Comparison of ENCODE assay signal across 36 cellular contexts in the genomic region with DNA sequence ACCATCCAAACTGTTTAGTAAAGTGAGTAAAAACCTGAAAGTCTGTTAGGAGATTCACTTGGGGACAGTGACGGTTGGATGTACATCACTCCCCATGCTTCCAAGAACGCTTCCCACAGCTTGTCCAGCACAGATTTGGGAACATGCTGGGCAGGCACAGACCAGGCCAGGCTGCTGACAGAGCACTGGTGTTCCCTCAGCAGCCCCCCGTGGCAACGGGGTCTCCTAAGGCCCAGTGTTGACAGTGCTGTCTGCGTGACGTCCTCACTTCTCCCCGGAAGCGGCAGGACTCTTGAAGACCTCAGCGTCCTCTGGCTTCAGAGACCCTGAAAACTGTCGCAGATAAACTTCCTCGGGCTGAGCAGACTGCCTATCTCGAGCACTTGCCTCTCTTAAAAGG.
"Had no signal": no experiment of that assay in that cellular context is flagged by ENCODE, and none has a peak within 500 bp of the region (broad histone marks: within the 10 kb centered on the region; RNA-seq: fewer than 3 reads in every experiment).

No MANE protein-coding gene starts in this region.

- ATAC-seq: activated CD4-positive, CD25-positive, alpha-beta regulatory T cell treated with anti-CD3 and anti-CD28 coated beads, Interleukin-2, amount 50 U/mL, for 24 hours; activated CD8-positive, alpha-beta T cell treated with anti-CD3 and anti-CD28 coated beads for 36 hours; activated naive CD8-positive, alpha-beta T cell treated with anti-CD3 and anti-CD28 coated beads, Interleukin-2, amount 50 U/mL, for 24 hours; body of pancreas; esophagus mucosa; foreskin keratinocyte; gastrocnemius medialis; heart left ventricle; T-helper 17 cell had no signal

- H3K9me3 Mint-ChIP-seq: activated B cell treated with CpG ODN at 0.5 μM for 24 hours; activated CD8-positive, alpha-beta T cell treated with anti-CD3 and anti-CD28 coated beads for 36 hours; activated naive CD4-positive, alpha-beta T cell treated with anti-CD3 and anti-CD28 coated beads for 36 hours; activated naive CD4-positive, alpha-beta T cell treated with anti-CD3 and anti-CD28 coated beads, Interleukin-2, amount 50 U/mL, for 24 hours; activated naive CD8-positive, alpha-beta T cell treated with anti-CD3 and anti-CD28 coated beads for 36 hours; activated naive CD8-positive, alpha-beta T cell treated with anti-CD3 and anti-CD28 coated beads, Interleukin-2, amount 50 U/mL, for 24 hours; activated T-helper 1 cell treated with anti-CD3 and anti-CD28 coated beads, Interleukin-12 subunit alpha, Interleukin-12 subunit beta, Interleukin-2, Interleukin-4 antibody, amounts not matched to agents 30 ng/mL and 10 ng/mL and 1 ng/mL, durations not matched to agents 14 hours and 24 hours and 36 hours; activated T-helper 2 cell treated with anti-CD3 and anti-CD28 coated beads, Interferon-gamma antibody, Interleukin-2, Interleukin-4, amounts not matched to agents 10 μg/mL and 5 μg/mL and 100 μg/mL, durations not matched to agents 14 hours and 24 hours and 36 hours; central memory CD8-positive, alpha-beta T cell; dendritic cell treated with granulocyte-macrophage colony-stimulating factor and Interleukin-4, amounts not matched to agents 40 ng/mL and 50 ng/mL, for 4 days; T-helper 2 cell treated with Interferon-gamma antibody and Interleukin-4, amounts not matched to agents 5 μg/mL and 100 μg/mL, for 36 hours had no signal

- H3K4me1 ChIP-seq: adrenal gland, body of pancreas, foreskin keratinocyte had no signal

- DNase-seq: activated B cell treated with CpG ODN at 0.5 μM for 24 hours; activated CD4-positive, alpha-beta T cell treated with anti-CD3 and anti-CD28 coated beads for 48 hours; activated CD4-positive, alpha-beta T cell treated with anti-CD3 and anti-CD28 coated beads, Interleukin-2, amount 50 U/mL, for 1 hour; activated CD4-positive, alpha-beta T cell treated with anti-CD3 and anti-CD28 coated beads, Interleukin-2, amount 50 U/mL, for 48 hours; activated CD8-positive, alpha-beta memory T cell treated with anti-CD3 and anti-CD28 coated beads for 24 hours; activated CD8-positive, alpha-beta T cell treated with anti-CD3 and anti-CD28 coated beads for 36 hours; activated effector memory CD4-positive, alpha-beta T cell treated with anti-CD3 and anti-CD28 coated beads, Interleukin-2, amount 50 U/mL, for 16 hours; activated naive CD4-positive, alpha-beta T cell treated with anti-CD3 and anti-CD28 coated beads for 36 hours; activated naive CD8-positive, alpha-beta T cell treated with anti-CD3 and anti-CD28 coated beads for 36 hours; activated naive CD8-positive, alpha-beta T cell treated with anti-CD3 and anti-CD28 coated beads, Interleukin-2, amount 50 U/mL, for 24 hours; activated T-cell treated with anti-CD3 and anti-CD28 coated beads, Interleukin-2, amount 50 U/mL, for 1 hour; activated T-cell treated with anti-CD3 and anti-CD28 coated beads, Interleukin-2, amount 50 U/mL, for 48 hours; adrenal gland; amygdala; aorta; body of pancreas; dorsolateral prefrontal cortex; effector memory CD4-positive, alpha-beta T cell; endodermal cell; foreskin keratinocyte; gastrocnemius medialis; glutamatergic neuron; T-helper 1 cell; T-helper 17 cell; T1000; WERI-Rb-1 had no signal

- H3K9me3 ChIP-seq: adrenal gland, body of pancreas, gastrocnemius medialis, heart left ventricle had no signal

- H3K4me3 Mint-ChIP-seq: activated B cell treated with CpG ODN at 0.5 μM for 24 hours; activated CD8-positive, alpha-beta T cell treated with anti-CD3 and anti-CD28 coated beads for 36 hours; activated naive CD4-positive, alpha-beta T cell treated with anti-CD3 and anti-CD28 coated beads for 36 hours; activated naive CD4-positive, alpha-beta T cell treated with anti-CD3 and anti-CD28 coated beads, Interleukin-2, amount 50 U/mL, for 24 hours; activated naive CD8-positive, alpha-beta T cell treated with anti-CD3 and anti-CD28 coated beads for 36 hours; activated naive CD8-positive, alpha-beta T cell treated with anti-CD3 and anti-CD28 coated beads, Interleukin-2, amount 50 U/mL, for 24 hours; activated T-helper 1 cell treated with anti-CD3 and anti-CD28 coated beads, Interleukin-12 subunit alpha, Interleukin-12 subunit beta, Interleukin-2, Interleukin-4 antibody, amounts not matched to agents 30 ng/mL and 10 ng/mL and 1 ng/mL, durations not matched to agents 14 hours and 24 hours and 36 hours; central memory CD8-positive, alpha-beta T cell; dendritic cell treated with granulocyte-macrophage colony-stimulating factor and Interleukin-4, amounts not matched to agents 40 ng/mL and 50 ng/mL, for 4 days; endodermal cell; T-helper 17 cell; T-helper 2 cell treated with Interferon-gamma antibody and Interleukin-4, amounts not matched to agents 5 μg/mL and 100 μg/mL, for 36 hours had no signal

- H3K27me3 ChIP-seq: adrenal gland, body of pancreas, dorsolateral prefrontal cortex, foreskin keratinocyte, gastrocnemius medialis, heart left ventricle had no signal

- H3K36me3 ChIP-seq: adrenal gland had no signal

- H3K4me3 ChIP-seq: adrenal gland, body of pancreas, coronary artery, dorsolateral prefrontal cortex, gastrocnemius medialis, heart left ventricle had no signal

- H3K4me1 Mint-ChIP-seq: activated naive CD4-positive, alpha-beta T cell treated with anti-CD3 and anti-CD28 coated beads, Interleukin-2, amount 50 U/mL, for 24 hours; activated naive CD8-positive, alpha-beta T cell treated with anti-CD3 and anti-CD28 coated beads, Interleukin-2, amount 50 U/mL, for 24 hours; central memory CD8-positive, alpha-beta T cell; T-helper 17 cell had no signal

- H3K27ac Mint-ChIP-seq: activated B cell treated with CpG ODN at 0.5 μM for 24 hours; activated CD8-positive, alpha-beta T cell treated with anti-CD3 and anti-CD28 coated beads for 36 hours; activated naive CD4-positive, alpha-beta T cell treated with anti-CD3 and anti-CD28 coated beads for 36 hours; activated naive CD4-positive, alpha-beta T cell treated with anti-CD3 and anti-CD28 coated beads, Interleukin-2, amount 50 U/mL, for 24 hours; activated naive CD8-positive, alpha-beta T cell treated with anti-CD3 and anti-CD28 coated beads for 36 hours; activated naive CD8-positive, alpha-beta T cell treated with anti-CD3 and anti-CD28 coated beads, Interleukin-2, amount 50 U/mL, for 24 hours; activated T-helper 1 cell treated with anti-CD3 and anti-CD28 coated beads, Interleukin-12 subunit alpha, Interleukin-12 subunit beta, Interleukin-2, Interleukin-4 antibody, amounts not matched to agents 30 ng/mL and 10 ng/mL and 1 ng/mL, durations not matched to agents 14 hours and 24 hours and 36 hours; activated T-helper 2 cell treated with anti-CD3 and anti-CD28 coated beads, Interferon-gamma antibody, Interleukin-2, Interleukin-4, amounts not matched to agents 10 μg/mL and 5 μg/mL and 100 μg/mL, durations not matched to agents 14 hours and 24 hours and 36 hours; dendritic cell treated with granulocyte-macrophage colony-stimulating factor and Interleukin-4, amounts not matched to agents 40 ng/mL and 50 ng/mL, for 4 days; endodermal cell; T-helper 17 cell; T-helper 2 cell treated with Interferon-gamma antibody and Interleukin-4, amounts not matched to agents 5 μg/mL and 100 μg/mL, for 36 hours had no signal

- H3K27ac ChIP-seq: adrenal gland, body of pancreas, coronary artery, dorsolateral prefrontal cortex, foreskin keratinocyte, gastrocnemius medialis, heart left ventricle, WERI-Rb-1 had no signal

- H3K27me3 Mint-ChIP-seq: activated B cell treated with CpG ODN at 0.5 μM for 24 hours; activated CD8-positive, alpha-beta T cell treated with anti-CD3 and anti-CD28 coated beads for 36 hours; activated naive CD4-positive, alpha-beta T cell treated with anti-CD3 and anti-CD28 coated beads, Interleukin-2, amount 50 U/mL, for 24 hours; activated naive CD8-positive, alpha-beta T cell treated with anti-CD3 and anti-CD28 coated beads for 36 hours; activated naive CD8-positive, alpha-beta T cell treated with anti-CD3 and anti-CD28 coated beads, Interleukin-2, amount 50 U/mL, for 24 hours; central memory CD8-positive, alpha-beta T cell; dendritic cell treated with granulocyte-macrophage colony-stimulating factor and Interleukin-4, amounts not matched to agents 40 ng/mL and 50 ng/mL, for 4 days; T-helper 17 cell had no signal
